In genomic region chr1:162790985-162791357, GRCh38 we compare ENCODE assay signal across 8 cellular contexts. TPM values are rescaled to one million over a fixed set of nuclear protein-coding genes. Genes with fewer than 3 reads are reported as not detected.
DNase-seq lines count a peak whose midpoint lies in the region; TF ChIP-seq lines count a peak whose summit lies in the region.
"Not testable (repeated sequence)": the region's sequence is repeated elsewhere in the genome, so short reads cannot be mapped to it uniquely, and the experiment has no call there.

No MANE protein-coding gene starts in this region.

- not testable (repeated sequence) for H4K20me1 ChIP-seq in neural progenitor cell (ENCODE audit: low read depth)

- intact Hi-C loops in activated CD4-positive, alpha-beta T cell treated with anti-CD3 and anti-CD28 coated beads, Interleukin-2, amount 10 ng/mL, durations not matched to agents 24 days and 14 days (cut with micrococcal nuclease), result loop anchor here (5.0 kb wide), 1 partner anchor 229 kb away; the partner anchor contains the start of gene UAP1
- intact Hi-C loops in thyroid gland (cut with DNase I), result not testable (repeated sequence)

- not testable (repeated sequence) for H3K27ac ChIP-seq in HUES6 (ENCODE audit: low read depth, low read length)
- H3K27ac ChIP-seq in coronary artery (peak overlapping the region; percentile 73 to 91), neural progenitor cell (peak overlapping the region; percentile 94), thyroid gland (peak overlapping the region in 2 of 3 donors; percentile 58 to 99)

- H3K79me2 ChIP-seq in neural progenitor cell (ENCODE audit: low read depth), result peaks cover 32% of the 10 kb centered on the region

- H3K4me1 Mint-ChIP-seq in activated CD4-positive, alpha-beta T cell treated with anti-CD3 and anti-CD28 coated beads, Interleukin-2, amount 10 ng/mL, durations not matched to agents 24 days and 14 days, result not testable (repeated sequence)
- peaks cover 17% of the 10 kb centered on the region for H3K4me1 Mint-ChIP-seq in neural progenitor cell

- peaks cover 13% of the 10 kb centered on the region for H3K36me3 ChIP-seq in HUES6 (ENCODE audit: control insufficient read depth, insufficient read depth, low read length)
- H3K36me3 ChIP-seq in neural progenitor cell, thyroid gland: not testable (repeated sequence)

- DNase-seq in DMS79 treated with DMSO at 0.1 percent for 48 hours (lab: John Stamatoyannopoulos, UW), result peak; percentile 34
- DNase-seq in NCI-H510A treated with DMSO at 0.1 percent for 48 hours (lab: John Stamatoyannopoulos, UW), result peak; percentile 34
- DNase-seq in activated CD4-positive, alpha-beta T cell treated with anti-CD3 and anti-CD28 coated beads, Interleukin-2, amount 10 ng/mL, durations not matched to agents 24 days and 14 days, result peak; percentile 69
- DNase-seq in coronary artery (ENCODE audit: low spot score); neural progenitor cell (ENCODE audit: low spot score): not testable (repeated sequence)
- peak in 1 of 2 donors; percentile 6 for DNase-seq in thyroid gland

- 0% methylated on average over 6 to 7 of the region's 8 CpGs for WGBS in thyroid gland, 2 donors

- not testable (repeated sequence) for H2AFZ ChIP-seq in neural progenitor cell (replicated peaks)

- H3K4me2 ChIP-seq in neural progenitor cell, result peak overlapping the region; percentile 77

- not testable (repeated sequence) for H3K36me3 Mint-ChIP-seq in activated CD4-positive, alpha-beta T cell treated with anti-CD3 and anti-CD28 coated beads, Interleukin-2, amount 10 ng/mL, durations not matched to agents 24 days and 14 days (ENCODE audit: low read depth); neural progenitor cell

- H3K4me3 Mint-ChIP-seq in activated CD4-positive, alpha-beta T cell treated with anti-CD3 and anti-CD28 coated beads, Interleukin-2, amount 10 ng/mL, durations not matched to agents 24 days and 14 days, result peak overlapping the region; percentile 88
- H3K4me3 Mint-ChIP-seq in neural progenitor cell, result peak overlapping the region; percentile 90

- H3K9ac ChIP-seq in HUES6 (ENCODE audit: low read length), result peak overlapping the region; percentile 61
- H3K9ac ChIP-seq in neural progenitor cell, result not testable (repeated sequence)

- not testable (repeated sequence) for H3K4me1 ChIP-seq in HUES6 (ENCODE audit: control insufficient read depth, insufficient read depth, low read length); neural progenitor cell; thyroid gland

- H3K4me3 ChIP-seq in HUES6 (ENCODE audit: low read depth, low read length) (peak overlapping the region; percentile 70), coronary artery (peak overlapping the region; percentile 70), iPS-11a (ENCODE audit: low read depth, low read length) (peak overlapping the region; percentile 48), neural progenitor cell (peak overlapping the region; percentile 67), thyroid gland (replicated peaks in 1 of 3) (peak overlapping the region in 2 of 3 donors; percentile 27 to 34)

- H3K27me3 Mint-ChIP-seq in activated CD4-positive, alpha-beta T cell treated with anti-CD3 and anti-CD28 coated beads, Interleukin-2, amount 10 ng/mL, durations not matched to agents 24 days and 14 days; neural progenitor cell (ENCODE audit: insufficient read depth, low read depth): not testable (repeated sequence)

- not testable (repeated sequence) for H3K9me3 ChIP-seq in HUES6 (ENCODE audit: control insufficient read depth, insufficient read depth, low read depth, low read length); neural progenitor cell (ENCODE audit: low read depth); thyroid gland

- TF ChIP-seq POLR2A in thyroid gland (IDR thresholded peaks at IDR 0.05), result not testable (repeated sequence)

- TF ChIP-seq CTCF in coronary artery (IDR thresholded peaks at IDR 0.05); neural progenitor cell (IDR thresholded peaks at IDR 0.05); thyroid gland (IDR thresholded peaks at IDR 0.05): not testable (repeated sequence)

- H3K27me3 ChIP-seq in HUES6 (ENCODE audit: control insufficient read depth, insufficient read depth, low read length); neural progenitor cell; thyroid gland: not testable (repeated sequence)

- H3K27ac Mint-ChIP-seq in activated CD4-positive, alpha-beta T cell treated with anti-CD3 and anti-CD28 coated beads, Interleukin-2, amount 10 ng/mL, durations not matched to agents 24 days and 14 days, result peak overlapping the region; percentile 93
- not testable (repeated sequence) for H3K27ac Mint-ChIP-seq in neural progenitor cell

- not testable (repeated sequence) for H3K9me3 Mint-ChIP-seq in activated CD4-positive, alpha-beta T cell treated with anti-CD3 and anti-CD28 coated beads, Interleukin-2, amount 10 ng/mL, durations not matched to agents 24 days and 14 days; neural progenitor cell

- peaks cover 18% of the 10 kb centered on the region for H3F3A ChIP-seq in neural progenitor cell (ENCODE audit: low read depth)

RNA-seq across cellular contexts. Expression of gene HSD17B7, which starts 0.5 kb away (rescaled TPM):
- total RNA-seq in activated CD4-positive, alpha-beta T cell treated with anti-CD3 and anti-CD28 coated beads, Interleukin-2, amount 10 ng/mL, durations not matched to agents 24 days and 14 days, result 26.7 and 28.7 TPM in 2 replicates
- total RNA-seq in neural progenitor cell (ENCODE audit: low replicate concordance) (48.0 and 53.6 TPM in 2 replicates), thyroid gland (10 to 100 TPM; 23.5 to 32.6 (median 26.3) TPM)
